ENCODE assay signal across 2 cellular contexts in genomic region chr4:67680568-67681222, GRCh38.
TF ChIP-seq lines count a peak whose summit lies in the region.

No MANE protein-coding gene starts in this region.

TF ChIP-seq in HepG2, 621 proteins besides CTCF, POLR2A, EP300 and RAD21 (continued from another document and continues in another):
- TF ChIP-seq FOXJ3 (CRISPR knock-in tag; IDR thresholded peaks at IDR 0.05; ENCODE audit: borderline replicate concordance) (peak; percentile 28; the same call in 1 of the 2 replicates), HMG20A (CRISPR knock-in tag; IDR thresholded peaks at IDR 0.05; ENCODE audit: borderline replicate concordance) (peak; percentile 35; the same call in 1 of the 2 replicates), PAXIP1 (CRISPR knock-in tag; conservative IDR thresholded peaks at IDR 0.05) (0 out of 2 replicates have a peak, but pooled peaks have one; percentile 23), HDAC2 (CRISPR knock-in tag; IDR thresholded peaks at IDR 0.05) (0 out of 2 replicates have a peak, but pooled peaks have one; percentile 14), HNF4A (CRISPR knock-in tag; IDR thresholded peaks at IDR 0.05) (peak; percentile 61), SRF (IDR thresholded peaks at IDR 0.05; ENCODE audit: low read depth, low read length) (no peak), ZNF629 (CRISPR knock-in tag; conservative IDR thresholded peaks at IDR 0.05) (peak; percentile 95), POGZ (CRISPR knock-in tag; IDR thresholded peaks at IDR 0.05) (0 out of 2 replicates have a peak, but pooled peaks have one; percentile 15), FOXO1 (CRISPR knock-in tag; IDR thresholded peaks at IDR 0.05) (0 out of 2 replicates have a peak, but pooled peaks have one; percentile 42), SOX13 (IDR thresholded peaks at IDR 0.05) (no peak), SOX13 (CRISPR knock-in tag; conservative IDR thresholded peaks at IDR 0.05 in 1 of 2, IDR thresholded peaks at IDR 0.05 in 1 of 2) (peak in 1 of 2 experiments; percentile 56; a peak in 2 of 4 replicates), RXRB (CRISPR knock-in tag; IDR thresholded peaks at IDR 0.05; ENCODE audit: borderline replicate concordance) (0 out of 2 replicates have a peak, but pooled peaks have one; percentile 15), ARID5B (CRISPR knock-in tag; IDR thresholded peaks at IDR 0.05) (peak; percentile 65), GATAD2A (CRISPR knock-in tag; IDR thresholded peaks at IDR 0.05) (peak; percentile 65), ZNF589 (CRISPR knock-in tag; conservative IDR thresholded peaks at IDR 0.05) (no peak), FOXA3 (CRISPR knock-in tag; IDR thresholded peaks at IDR 0.05) (peak; percentile 82; the same call in 1 of the 2 replicates), IKZF4 (CRISPR knock-in tag; IDR thresholded peaks at IDR 0.05; ENCODE audit: borderline replicate concordance, low read depth, not compliant biosample characterization) (no peak), ZKSCAN5 (CRISPR knock-in tag; IDR thresholded peaks at IDR 0.05) (0 out of 2 replicates have a peak, but pooled peaks have one; percentile 25), ZMYM4 (CRISPR knock-in tag; IDR thresholded peaks at IDR 0.05) (peak; percentile 63; the same call in 1 of the 2 replicates), NR2F1 (CRISPR knock-in tag; IDR thresholded peaks at IDR 0.05) (0 out of 4 replicates have a peak, but pooled peaks of 1 of the 2 experiments have one; percentile 7)

TF ChIP-seq in SK-N-SH treated with all-trans-retinoic acid at 6 μM for 48 hours, 23 proteins besides CTCF, POLR2A, EP300 and RAD21 (continued from another document):
- TF ChIP-seq ARNTL (CRISPR knock-in tag; IDR thresholded peaks at IDR 0.05; ENCODE audit: borderline replicate concordance, low read depth) (no peak), POU6F1 (CRISPR knock-in tag; IDR thresholded peaks at IDR 0.05; ENCODE audit: borderline replicate concordance, low read depth) (no peak), CSDC2 (CRISPR knock-in tag; IDR thresholded peaks at IDR 0.05) (no peak), GLIS3 (CRISPR knock-in tag; IDR thresholded peaks at IDR 0.05) (no peak), SNAI2 (CRISPR knock-in tag; IDR thresholded peaks at IDR 0.05) (no peak), ZFP3 (CRISPR knock-in tag; IDR thresholded peaks at IDR 0.05) (no peak), ZNF565 (CRISPR knock-in tag; conservative IDR thresholded peaks at IDR 0.05; ENCODE audit: low read depth) (no peak), CREB5 (CRISPR knock-in tag; IDR thresholded peaks at IDR 0.05; ENCODE audit: low read depth) (no peak), ESRRG (CRISPR knock-in tag; IDR thresholded peaks at IDR 0.05) (no peak), ISL1 (CRISPR knock-in tag; IDR thresholded peaks at IDR 0.05) (no peak), ZNF70 (CRISPR knock-in tag; IDR thresholded peaks at IDR 0.05) (no peak), PATZ1 (CRISPR knock-in tag; IDR thresholded peaks at IDR 0.05; ENCODE audit: borderline replicate concordance) (no peak)
